Comparison of ENCODE assay signal across 18 cellular contexts in the genomic region with DNA sequence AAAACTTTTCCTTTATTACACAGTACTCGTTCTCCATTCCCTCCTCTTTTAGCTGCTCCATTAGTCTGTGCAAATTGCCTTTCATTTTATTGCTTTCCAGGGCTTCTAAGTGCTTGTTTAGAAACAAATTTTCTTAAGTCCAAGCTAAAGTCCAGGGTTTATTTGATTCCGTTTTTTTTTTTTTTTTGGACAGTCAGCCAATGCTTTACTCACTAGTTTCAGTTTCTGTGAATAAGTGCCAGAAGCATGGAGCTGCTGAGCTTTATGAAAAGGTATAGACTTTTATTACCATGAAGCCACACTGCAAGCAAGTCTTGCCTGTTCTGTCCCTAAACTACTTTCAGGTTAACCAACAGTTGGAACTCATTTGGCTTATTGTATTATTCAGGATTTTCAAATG.
A peak's percentile ranks its signal among the peaks of the same experiment; 100 is the strongest.
DNase-seq lines count a peak whose midpoint lies in the region; ATAC-seq and TF ChIP-seq lines count a peak whose summit lies in the region.
"Had no signal": no experiment of that assay in that cellular context is flagged by ENCODE, and none has a peak within 500 bp of the region (broad histone marks: within the 10 kb centered on the region; RNA-seq: fewer than 3 reads in every experiment).

No MANE protein-coding gene starts in this region.

- no peak for TF ChIP-seq CTCF in BJ (IDR thresholded peaks at IDR 0.05; ENCODE audit: insufficient read depth, low read depth, low read length)
- TF ChIP-seq CTCF in fibroblast of the aortic adventitia (IDR thresholded peaks at IDR 0.05; ENCODE audit: insufficient read depth, low read length) = no peak
- no peak for TF ChIP-seq CTCF in nephron (IDR thresholded peaks at IDR 0.05; ENCODE audit: unreplicated experiment in 3 of 3)

- H3K27me3 Mint-ChIP-seq in nephron (ENCODE audit: low read depth) = no peaks in the 10 kb centered on the region

- POLR2A ChIA-PET in BJ (lab: Charles Lee) = interaction anchor here (0.7 kb wide), 1 partner anchor 1065 kb away, joined by 4 read pairs; no protein-coding TSS in a partner anchor

- H3K4me3 Mint-ChIP-seq in nephron = peak overlapping the region in 2 of 3 experiments; percentile 29 to 40

- peaks cover 9% of the 10 kb centered on the region for H3K36me3 Mint-ChIP-seq in nephron (ENCODE audit: low read depth)

- no peak for ATAC-seq in HG03095 (IDR thresholded peaks at IDR 0.05; ENCODE audit: unreplicated experiment)
- ATAC-seq: lower lobe of right lung had no signal

- H3K9me3 Mint-ChIP-seq in nephron = peaks cover 17% of the 10 kb centered on the region

- DNase-seq in BJ (ENCODE audit: low read depth) = no peak
- no peak for DNase-seq in MG63
- peak; percentile 8 for DNase-seq in fibroblast of the aortic adventitia (ENCODE audit: low read depth)
- no peak for DNase-seq in DMS53 treated with DMSO at 0.1 percent for 48 hours (lab: John Stamatoyannopoulos, UW; ENCODE audit: unreplicated experiment)
- DNase-seq in dermis blood vessel endothelial cell = no peak
- no peak for DNase-seq in HAP-1 (ENCODE audit: low spot score in 2 of 2)
- DNase-seq: activated CD4-positive, alpha-beta T cell treated with anti-CD3 and anti-CD28 coated beads, Interleukin-2, amount 50 U/mL, for 48 hours; activated T-cell treated with anti-CD3 and anti-CD28 coated beads for 4 hours; anterior cingulate cortex; lower lobe of right lung; NCI-H187; NCI-H446 treated with DMSO at 0.1 percent for 48 hours; ovary; stimulated activated CD4-positive, alpha-beta T cell treated with anti-CD3 and anti-CD28 coated beads, Interleukin-4, amount 100 ng/mL, for 24 hours; uterus had no signal

- H3K36me3 ChIP-seq in BJ (ENCODE audit: control insufficient read depth, insufficient read depth, low read length) (no peaks in the 10 kb centered on the region), MG63 (no peaks in the 10 kb centered on the region), HAP-1 (replicated peaks) (no peaks in the 10 kb centered on the region)
- H3K36me3 ChIP-seq: BLaER1, lower lobe of right lung, ovary, uterus had no signal

- no peaks in the 10 kb centered on the region for H3K27me3 ChIP-seq in BJ (ENCODE audit: control insufficient read depth, insufficient read depth, low read length)
- H3K27me3 ChIP-seq in MG63 = no peaks in the 10 kb centered on the region
- H3K27me3 ChIP-seq in HAP-1 (ENCODE audit: low read depth) = peaks cover 3% of the 10 kb centered on the region; the same call in 1 of the 2 replicates
- H3K27me3 ChIP-seq: BLaER1, ovary, uterus had no signal

- peak overlapping the region; percentile 59 to 75 (median 68) for H3K27ac Mint-ChIP-seq in nephron

- H3K9me3 ChIP-seq in MG63 = peaks cover 10% of the 10 kb centered on the region
- no peaks in the 10 kb centered on the region for H3K9me3 ChIP-seq in HAP-1
- H3K9me3 ChIP-seq: lower lobe of right lung, ovary, uterus had no signal

- CTCF ChIA-PET in BJ (lab: Yijun Ruan, JAX) = interaction anchor here (1.2 kb wide), 1 partner anchor 18 kb away, joined by 4 read pairs; no protein-coding TSS in a partner anchor

- H3K4me1 Mint-ChIP-seq in nephron = peaks cover 12% of the 10 kb centered on the region

- in situ Hi-C loops in HAP-1 (cut with MboI; ENCODE audit: low sequenced_read_pairs) = no loop called here

- 0 out of 2 replicates have a peak overlapping the region, but pooled peaks have one; percentile 1 for H3K4me3 ChIP-seq in BJ (ENCODE audit: low read depth, low read length)
- H3K4me3 ChIP-seq in MG63 = peak overlapping the region; percentile 24
- no peak overlapping the region for H3K4me3 ChIP-seq in fibroblast of the aortic adventitia (ENCODE audit: low read depth, low read length)
- no peak overlapping the region for H3K4me3 ChIP-seq in HAP-1
- H3K4me3 ChIP-seq: BLaER1, lower lobe of right lung, ovary, uterus had no signal

- no peaks in the 10 kb centered on the region for H3K4me1 ChIP-seq in HAP-1
- H3K4me1 ChIP-seq: BLaER1, lower lobe of right lung, uterus had no signal

Comparison
In these comparisons a context has a peak if more than half of its experiments do, and no peak if none do; other contexts are left out.
1. H3K4me3 ChIP-seq: peak in BJ (single experiment) and MG63 (single experiment); none in fibroblast of the aortic adventitia (single experiment) and HAP-1 (single experiment).